ENCODE assay signal across 20 cellular contexts in the genomic region with DNA sequence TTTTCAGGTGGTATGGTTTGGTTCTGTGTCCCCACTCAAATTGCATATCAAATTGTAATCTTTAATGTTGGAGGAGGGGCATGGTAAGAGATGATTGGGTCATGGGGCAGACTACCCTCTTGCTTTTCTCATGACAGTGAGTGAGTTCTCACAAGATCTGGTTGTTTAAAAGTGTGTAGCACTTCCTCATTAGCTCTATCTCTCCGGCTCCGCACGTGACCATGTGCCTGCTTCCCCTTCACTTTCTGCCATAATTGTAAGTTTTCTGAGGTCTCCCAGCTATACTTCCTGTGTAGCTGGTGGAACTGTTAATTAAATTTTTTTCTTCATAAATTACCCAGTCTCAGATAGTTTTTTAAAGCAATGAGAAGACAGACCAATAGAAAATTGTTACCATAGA.
DNase-seq lines count a peak whose midpoint lies in the region; ATAC-seq, FAIRE-seq and TF ChIP-seq lines count a peak whose summit lies in the region.
"Had no signal": no experiment of that assay in that cellular context is flagged by ENCODE, and none has a peak within 500 bp of the region (broad histone marks: within the 10 kb centered on the region; RNA-seq: fewer than 3 reads in every experiment).

No MANE protein-coding gene starts in this region.

- no peaks in the 10 kb centered on the region for H3K79me2 ChIP-seq in Karpas-422 (ENCODE audit: low read length)

- peaks cover 14 to 32% (median 16%) of the 10 kb centered on the region in 3 donors for H3K4me1 Mint-ChIP-seq in naive B cell
- no peaks in the 10 kb centered on the region for H3K4me1 Mint-ChIP-seq in Caco-2 (ENCODE audit: low read depth, unreplicated experiment)
- H3K4me1 Mint-ChIP-seq: nephron had no signal

- H4K20me1 ChIP-seq in Karpas-422 (ENCODE audit: insufficient read depth, low read depth, low read length): no peaks in the 10 kb centered on the region

- FAIRE-seq in kidney (lab: Jason Lieb, UNC): no peak
- FAIRE-seq: H1 had no signal

- no TSS peak for BruUV-seq in Caco-2 (replicated peaks; lab: Mats Ljungman, UMichigan)

- peak overlapping the region; percentile 14 to 81 (median 69) for H3K27ac Mint-ChIP-seq in naive B cell
- H3K27ac Mint-ChIP-seq in Caco-2 (ENCODE audit: unreplicated experiment): no peak overlapping the region
- H3K27ac Mint-ChIP-seq: nephron had no signal

- H3K9me3 Mint-ChIP-seq in naive B cell: peaks cover 0 to 17% (median 5%) of the 10 kb centered on the region in 7 donors
- no peaks in the 10 kb centered on the region for H3K9me3 Mint-ChIP-seq in Caco-2 (ENCODE audit: unreplicated experiment)

- CTCF ChIA-PET in Caco-2 (lab: Charles Lee): no interaction called here

- H3K9me3 ChIP-seq in Karpas-422 (ENCODE audit: low read length): no peaks in the 10 kb centered on the region
- H3K9me3 ChIP-seq in Caco-2: no peaks in the 10 kb centered on the region
- H3K9me3 ChIP-seq in kidney (ENCODE audit: control insufficient read depth in 1 of 2, low read length in 2 of 2): no peaks in the 10 kb centered on the region
- H3K9me3 ChIP-seq: esophagus squamous epithelium, right lobe of liver had no signal

- no peaks in the 10 kb centered on the region for H3K27me3 Mint-ChIP-seq in naive B cell
- no peaks in the 10 kb centered on the region for H3K27me3 Mint-ChIP-seq in Caco-2 (ENCODE audit: insufficient read depth, unreplicated experiment)

- H3K36me3 ChIP-seq in Karpas-422 (ENCODE audit: insufficient read depth, low read length): no peaks in the 10 kb centered on the region
- no peaks in the 10 kb centered on the region for H3K36me3 ChIP-seq in Caco-2 (ENCODE audit: control insufficient read depth, insufficient read depth, low read length)
- H3K36me3 ChIP-seq in kidney (ENCODE audit: control insufficient read depth in 1 of 2, insufficient read depth in 2 of 2, low read length in 2 of 2): no peaks in the 10 kb centered on the region
- H3K36me3 ChIP-seq: esophagus squamous epithelium, left ventricle myocardium inferior, right lobe of liver had no signal

- H3K4me3 ChIP-seq in Karpas-422 (ENCODE audit: low read length) (no peak overlapping the region), Caco-2 (ENCODE audit: low read depth, low read length) (no peak overlapping the region), kidney (ENCODE audit: low read length in 2 of 2) (no peak overlapping the region)
- H3K4me3 ChIP-seq: coronary artery, esophagus squamous epithelium, left ventricle myocardium inferior, right lobe of liver had no signal

- no peak overlapping the region for H3K4me2 ChIP-seq in Karpas-422 (ENCODE audit: low read depth, low read length, poor library complexity, severe bottlenecking)

- intact Hi-C loops in Caco-2 (cut with micrococcal nuclease; ENCODE audit: unreplicated experiment) (no loop called here), kidney (cut with DNase I) (no loop called here)

- ATAC-seq in GM19324 (IDR thresholded peaks at IDR 0.05; ENCODE audit: low FRiP score, unreplicated experiment): peak; percentile 56
- ATAC-seq in HG02642 (IDR thresholded peaks at IDR 0.05; ENCODE audit: poor library complexity, unreplicated experiment): peak; percentile 65
- peak; percentile 75 to 82 for ATAC-seq in naive B cell (ENCODE audit: low read depth in 2 of 2)

- H3K4me1 ChIP-seq in Karpas-422 (ENCODE audit: low read length) (peaks cover 14% of the 10 kb centered on the region), Caco-2 (no peaks in the 10 kb centered on the region), kidney (ENCODE audit: control insufficient read depth in 1 of 2, insufficient read depth in 1 of 2, low read depth in 1 of 2, low read length in 2 of 2) (no peaks in the 10 kb centered on the region)
- H3K4me1 ChIP-seq: esophagus squamous epithelium, left ventricle myocardium inferior, right lobe of liver had no signal

- H3K9ac ChIP-seq in Karpas-422 (ENCODE audit: low read length): no peak overlapping the region
- H3K9ac ChIP-seq in kidney (ENCODE audit: low read length in 2 of 2): no peak overlapping the region

- H3K4me3 Mint-ChIP-seq in naive B cell: peak overlapping the region in 4 of 8 donors; percentile 8 to 52 (median 21)
- H3K4me3 Mint-ChIP-seq in Caco-2 (ENCODE audit: unreplicated experiment): no peak overlapping the region
- H3K4me3 Mint-ChIP-seq: nephron had no signal

- POLR2A ChIA-PET in Caco-2 (lab: Charles Lee): no interaction called here

- H2AFZ ChIP-seq in Karpas-422 (ENCODE audit: low read length): no peak overlapping the region

- H3K9me2 ChIP-seq in Karpas-422 (replicated peaks; ENCODE audit: insufficient read depth, low read length): no peaks in the 10 kb centered on the region

- peak overlapping the region; percentile 49; the same call in 1 of the 2 replicates for H3K27ac ChIP-seq in Karpas-422 (ENCODE audit: low read length)
- no peak overlapping the region for H3K27ac ChIP-seq in kidney (ENCODE audit: low read depth in 2 of 2, low read length in 2 of 2)
- H3K27ac ChIP-seq: C4-2B, coronary artery, esophagus squamous epithelium, left ventricle myocardium inferior, right lobe of liver had no signal

- H3K27me3 ChIP-seq in Karpas-422 (ENCODE audit: low read length): no peaks in the 10 kb centered on the region
- no peaks in the 10 kb centered on the region for H3K27me3 ChIP-seq in Caco-2 (replicated peaks; ENCODE audit: control insufficient read depth, insufficient read depth, low read length)
- H3K27me3 ChIP-seq: esophagus squamous epithelium, right lobe of liver had no signal

- TF ChIP-seq CTCF in Caco-2 (IDR thresholded peaks at IDR 0.05; ENCODE audit: insufficient read depth in 1 of 2, low read depth in 1 of 2, low read length in 1 of 2, severe bottlenecking in 1 of 2, unreplicated experiment in 1 of 2) (no peak), kidney (IDR thresholded peaks at IDR 0.05; ENCODE audit: borderline replicate concordance, extremely low read depth, insufficient read depth) (no peak)

- H3K36me3 Mint-ChIP-seq in naive B cell (no peaks in the 10 kb centered on the region), Caco-2 (ENCODE audit: insufficient read depth, unreplicated experiment) (no peaks in the 10 kb centered on the region)

- DNase-seq in Karpas-422 (peak; percentile 40), naive B cell (peak; percentile 21), Caco-2 (no peak), kidney (no peak), HK-2 (ENCODE audit: unreplicated experiment) (no peak)
- no peak for DNase-seq in activated CD4-positive, alpha-beta T cell treated with anti-CD3 and anti-CD28 coated beads, Interleukin-2, amount 50 U/mL, for 1 hour
- DNase-seq: aorta, esophagus squamous epithelium, hypothalamus, KG1, left ventricle myocardium inferior, NCI-H2081 treated with DMSO at 0.1 percent for 48 hours, right lobe of liver, SW 1271 had no signal

Comparison
In these comparisons a context has a peak if more than half of its experiments do, and no peak if none do; other contexts are left out.
1. DNase-seq: peak in Karpas-422 (single experiment) and naive B cell (single experiment); none in activated CD4-positive, alpha-beta T cell treated with anti-CD3 and anti-CD28 coated beads, Interleukin-2, amount 50 U/mL, for 1 hour (single experiment), Caco-2 (0 of 2), kidney (single experiment) and HK-2 (single experiment).
2. Peak in every context shown above with its lines, with median percentiles within 50 percentile points of each other: ATAC-seq.